ENCODE assay signal across 1 cellular context in the genomic region with DNA sequence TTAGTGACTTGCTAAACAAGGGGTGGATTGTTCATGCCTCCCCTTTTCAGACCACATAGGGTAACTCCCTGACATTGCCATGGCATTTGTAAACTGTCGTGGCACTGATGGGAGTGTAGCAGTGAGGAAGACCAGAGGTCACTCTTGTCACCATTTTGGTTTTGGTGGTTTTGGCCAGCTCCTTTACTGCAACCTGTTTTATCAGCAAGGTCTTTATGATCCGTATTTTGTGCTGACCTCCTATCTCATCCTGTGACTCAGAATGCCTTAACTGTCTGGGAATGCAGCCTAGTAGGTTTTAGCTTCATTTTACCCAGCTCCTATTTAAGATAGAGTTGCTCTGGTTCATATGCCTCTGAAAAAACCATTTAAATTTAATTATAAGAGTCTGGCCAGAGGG.
TF ChIP-seq lines count a peak whose summit lies in the region.

No MANE protein-coding gene starts in this region.

TF ChIP-seq in GM12878, 131 proteins besides CTCF, POLR2A, EP300 and RAD21:
- 0 out of 2 replicates have a peak, but pooled peaks have one; percentile 33 for TF ChIP-seq NR2F1 (conservative IDR thresholded peaks at IDR 0.05)
